Comparison of ENCODE assay signal across 19 cellular contexts in genomic region chr13:40484101-40484800, GRCh38.
A peak's percentile ranks its signal among the peaks of the same experiment; 100 is the strongest.
DNase-seq lines count a peak whose midpoint lies in the region; ATAC-seq, FAIRE-seq and TF ChIP-seq lines count a peak whose summit lies in the region.
"Had no signal": no experiment of that assay in that cellular context is flagged by ENCODE, and none has a peak within 500 bp of the region (broad histone marks: within the 10 kb centered on the region; RNA-seq: fewer than 3 reads in every experiment).

No MANE protein-coding gene starts in this region.

- no peak overlapping the region for H2AFZ ChIP-seq in OCI-LY1 (ENCODE audit: low read length)
- H2AFZ ChIP-seq: PC-9 had no signal

- no peaks in the 10 kb centered on the region for H3K9me2 ChIP-seq in OCI-LY1 (ENCODE audit: low read depth, low read length)

- no peaks in the 10 kb centered on the region for H3K79me2 ChIP-seq in OCI-LY1 (ENCODE audit: insufficient read depth, low read length)

- H3K9me3 ChIP-seq in OCI-LY1 (ENCODE audit: low read length) = no peaks in the 10 kb centered on the region
- H3K9me3 ChIP-seq in thyroid gland = no peaks in the 10 kb centered on the region
- H3K9me3 ChIP-seq: neutrophil, transverse colon had no signal

- H3K9me3 Mint-ChIP-seq in stimulated activated naive CD8-positive, alpha-beta T cell treated with anti-CD3 and anti-CD28 coated beads, Interleukin-15, Interleukin-2, amounts not matched to agents 100 ng/mL and 50 ng/mL, for 24 hours = no peaks in the 10 kb centered on the region
- H3K9me3 Mint-ChIP-seq: memory B cell had no signal

- no peaks in the 10 kb centered on the region for H3K27me3 Mint-ChIP-seq in stimulated activated naive CD8-positive, alpha-beta T cell treated with anti-CD3 and anti-CD28 coated beads, Interleukin-15, Interleukin-2, amounts not matched to agents 100 ng/mL and 50 ng/mL, for 24 hours

- H3K4me2 ChIP-seq in OCI-LY1 (ENCODE audit: low read length) = peak overlapping the region; percentile 81
- H3K4me2 ChIP-seq: PC-9 had no signal

- H4K20me1 ChIP-seq in OCI-LY1 (ENCODE audit: insufficient read depth, low read length) = no peaks in the 10 kb centered on the region

- peak; percentile 47 for FAIRE-seq in bronchial epithelial cell (lab: Jason Lieb, UNC)

- ATAC-seq in stimulated activated naive CD8-positive, alpha-beta T cell treated with anti-CD3 and anti-CD28 coated beads, Interleukin-15, Interleukin-2, amounts not matched to agents 100 U/mL and 50 U/mL, for 24 hours = no peak
- no peak for ATAC-seq in GM18858 (IDR thresholded peaks at IDR 0.05; ENCODE audit: unreplicated experiment)

- peak overlapping the region; percentile 66 for H3K27ac Mint-ChIP-seq in stimulated activated naive CD8-positive, alpha-beta T cell treated with anti-CD3 and anti-CD28 coated beads, Interleukin-15, Interleukin-2, amounts not matched to agents 100 ng/mL and 50 ng/mL, for 24 hours
- H3K27ac Mint-ChIP-seq: memory B cell had no signal

- peak overlapping the region; percentile 11 for H3K4me3 Mint-ChIP-seq in stimulated activated naive CD8-positive, alpha-beta T cell treated with anti-CD3 and anti-CD28 coated beads, Interleukin-15, Interleukin-2, amounts not matched to agents 100 ng/mL and 50 ng/mL, for 24 hours
- H3K4me3 Mint-ChIP-seq: memory B cell had no signal

- intact Hi-C loops in thyroid gland (cut with DNase I) = no loop called here

- H3K9ac ChIP-seq in OCI-LY1 (ENCODE audit: low read length) = peak overlapping the region; percentile 69

- TF ChIP-seq POLR2A in thyroid gland (IDR thresholded peaks at IDR 0.05) = no peak

- TF ChIP-seq CTCF in OCI-LY1 (IDR thresholded peaks at IDR 0.05; ENCODE audit: low read length) (no peak), bronchial epithelial cell (IDR thresholded peaks at IDR 0.05; ENCODE audit: insufficient read depth, low read length, severe bottlenecking) (no peak), thyroid gland (IDR thresholded peaks at IDR 0.05) (no peak)

- WGBS in thyroid gland, 2 donors = 69 to 75% methylated on average over 14 of the region's 14 CpGs

- H3K36me3 ChIP-seq in OCI-LY1 (ENCODE audit: insufficient read depth, low read length) (peaks cover 6% of the 10 kb centered on the region; the same call in 1 of the 2 replicates), bronchial epithelial cell (ENCODE audit: control insufficient read depth, insufficient read depth, low read length) (no peaks in the 10 kb centered on the region), thyroid gland (no peaks in the 10 kb centered on the region)
- H3K36me3 ChIP-seq: neutrophil, transverse colon had no signal

- no peaks in the 10 kb centered on the region for H3F3A ChIP-seq in OCI-LY1 (ENCODE audit: insufficient read depth, low read length)

- H3K27me3 ChIP-seq in OCI-LY1 (ENCODE audit: insufficient read depth, low read length) (no peaks in the 10 kb centered on the region), bronchial epithelial cell (ENCODE audit: control insufficient read depth, insufficient read depth, low read length) (no peaks in the 10 kb centered on the region), thyroid gland (no peaks in the 10 kb centered on the region)
- H3K27me3 ChIP-seq: transverse colon had no signal

- no peaks in the 10 kb centered on the region for H3K36me3 Mint-ChIP-seq in stimulated activated naive CD8-positive, alpha-beta T cell treated with anti-CD3 and anti-CD28 coated beads, Interleukin-15, Interleukin-2, amounts not matched to agents 100 ng/mL and 50 ng/mL, for 24 hours (ENCODE audit: low read depth)
- H3K36me3 Mint-ChIP-seq: memory B cell had no signal

- peaks cover 87% of the 10 kb centered on the region for H3K4me1 Mint-ChIP-seq in stimulated activated naive CD8-positive, alpha-beta T cell treated with anti-CD3 and anti-CD28 coated beads, Interleukin-15, Interleukin-2, amounts not matched to agents 100 ng/mL and 50 ng/mL, for 24 hours (ENCODE audit: low read depth)

- peaks cover 81% of the 10 kb centered on the region for H3K4me1 ChIP-seq in OCI-LY1 (ENCODE audit: insufficient read depth, low read length, severe bottlenecking)
- H3K4me1 ChIP-seq in thyroid gland = peaks cover 39 to 53% of the 10 kb centered on the region in 2 donors

- H3K27ac ChIP-seq in OCI-LY1 (ENCODE audit: low read depth, low read length, poor library complexity, severe bottlenecking) (peak overlapping the region; percentile 99), thyroid gland (peak overlapping the region in 2 of 3 donors; percentile 14 to 44)
- H3K27ac ChIP-seq: coronary artery, neutrophil, PC-9, SK-N-MC, VCaP had no signal

- no peak for DNase-seq in stimulated activated naive CD8-positive, alpha-beta T cell treated with anti-CD3 and anti-CD28 coated beads, Interleukin-15, Interleukin-2, amounts not matched to agents 100 U/mL and 50 U/mL, for 24 hours
- DNase-seq in bronchial epithelial cell (ENCODE audit: low read depth) = no peak
- DNase-seq in thyroid gland = no peak
- DNase-seq in activated CD4-positive, CD25-positive, alpha-beta regulatory T cell (lab: John Stamatoyannopoulos, UW) = no peak
- DNase-seq in SW 1271 (lab: John Stamatoyannopoulos, UW) = no peak
- DNase-seq: DND-41, H7, Karpas-422, NCI-H1417 treated with DMSO at 0.1 percent for 48 hours, PC-9, transverse colon had no signal

- H3K4me3 ChIP-seq in OCI-LY1 (ENCODE audit: low read depth, low read length, poor library complexity, severe bottlenecking) = peak overlapping the region; percentile 51
- no peak overlapping the region for H3K4me3 ChIP-seq in bronchial epithelial cell (ENCODE audit: low read depth, low read length)
- H3K4me3 ChIP-seq in thyroid gland (replicated peaks in 1 of 3) = no peak overlapping the region
- H3K4me3 ChIP-seq: coronary artery, PC-9, SK-N-MC, transverse colon had no signal
